ENCODE assay signal across 8 cellular contexts in the genomic region with DNA sequence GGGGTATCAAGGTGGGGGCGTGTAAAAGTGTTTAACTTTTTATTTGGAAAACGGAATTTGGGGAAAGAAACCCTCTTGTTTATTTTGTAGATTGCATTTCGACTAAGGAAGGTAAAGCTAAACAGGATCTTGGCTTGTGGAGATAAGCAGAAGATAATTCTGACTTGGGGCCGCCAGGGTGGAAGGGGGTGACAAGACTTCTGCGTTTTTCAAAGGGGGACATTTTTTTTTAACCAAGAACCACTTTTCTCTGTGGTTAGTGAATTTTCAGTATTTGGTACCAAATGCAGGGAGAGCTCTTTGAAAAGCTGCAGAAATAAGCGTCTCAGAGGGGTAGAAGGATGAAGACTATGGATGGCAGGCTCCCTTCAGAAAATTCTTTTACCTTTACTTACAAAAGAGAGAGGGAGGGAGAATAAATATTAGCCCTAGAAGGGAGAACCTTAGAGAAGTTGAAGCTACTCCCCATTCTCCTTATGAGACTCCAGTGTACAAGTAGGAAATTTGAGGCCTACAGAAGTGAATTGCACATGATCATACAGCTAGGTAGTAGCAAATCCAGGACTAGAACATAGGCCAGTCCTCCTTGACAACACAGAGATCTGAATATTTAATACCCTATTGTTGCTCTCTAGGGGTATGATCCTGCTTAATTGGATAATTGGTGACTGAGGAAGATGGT. TPM values are rescaled to one million over a fixed set of nuclear protein-coding genes. Genes with fewer than 3 reads are reported as not detected.
DNase-seq lines count a peak whose midpoint lies in the region; ATAC-seq and TF ChIP-seq lines count a peak whose summit lies in the region.

No MANE protein-coding gene starts in this region.

- DNase-seq in A673 (ENCODE audit: low spot score) (no peak), MCF 10A (ENCODE audit: unreplicated experiment) (no peak), mucosa of descending colon (no peak), kidney tubule cell (ENCODE audit: low spot score) (no peak), KBM-7 (no peak), OCI-M2 (lab: John Stamatoyannopoulos, UW; ENCODE audit: unreplicated experiment) (no peak)

- POLR2A ChIA-PET in A673 (lab: Charles Lee; ENCODE audit: low non-redundant PET): no interaction called here
- POLR2A ChIA-PET in MCF 10A (lab: Yijun Ruan, JAX): interaction anchor here (0.5 to 5.4 kb wide), 16 partner anchors 8 to 1305 kb away, joined by 3 to 67 read pairs (median 3); a partner anchor contains a TSS

- peak overlapping the region; percentile 75; the same call in 1 of the 2 replicates for H3K9ac ChIP-seq in HUES48 (ENCODE audit: low read depth, low read length)

- no peak for TF ChIP-seq CTCF in A673 (conservative IDR thresholded peaks at IDR 0.05; ENCODE audit: low read depth, low read length)
- no peak for TF ChIP-seq CTCF in MCF 10A (IDR thresholded peaks at IDR 0.05; ENCODE audit: unreplicated experiment)
- no peak for TF ChIP-seq CTCF in mucosa of descending colon (IDR thresholded peaks at IDR 0.05)

- no peaks in the 10 kb centered on the region for H3K9me3 Mint-ChIP-seq in MCF 10A (ENCODE audit: unreplicated experiment)

- H3K36me3 ChIP-seq in A673 (ENCODE audit: insufficient read depth, low read length, poor library complexity, severe bottlenecking) (peaks cover 25% of the 10 kb centered on the region), HUES48 (ENCODE audit: control insufficient read depth, insufficient read depth, low read length) (peaks cover 34% of the 10 kb centered on the region), mucosa of descending colon (ENCODE audit: low read depth) (no peaks in the 10 kb centered on the region)

- H3K27me3 Mint-ChIP-seq in MCF 10A (ENCODE audit: insufficient read depth, unreplicated experiment): no peaks in the 10 kb centered on the region

- H3K4me3 ChIP-seq in A673 (ENCODE audit: low read depth, low read length, poor library complexity, severe bottlenecking) (peak overlapping the region; percentile 91), HUES48 (ENCODE audit: low read depth, low read length) (peak overlapping the region; percentile 89), mucosa of descending colon (peak overlapping the region; percentile 54)

- H3K4me1 ChIP-seq in A673 (ENCODE audit: insufficient read depth, low read length, poor library complexity, severe bottlenecking) (peaks cover 11% of the 10 kb centered on the region), HUES48 (ENCODE audit: control insufficient read depth, insufficient read depth, low read length) (peaks cover 6% of the 10 kb centered on the region), mucosa of descending colon (ENCODE audit: low read depth) (peaks cover 6% of the 10 kb centered on the region)

- CTCF ChIA-PET in A673 (lab: Charles Lee): interaction anchor here (1.9 kb wide), 1 partner anchor 23 kb away, joined by 5 read pairs; no protein-coding TSS in a partner anchor
- CTCF ChIA-PET in MCF 10A (lab: Yijun Ruan, JAX): interaction anchor here (0.6 to 18.2 kb wide), 12 partner anchors 9 to 261 kb away, joined by 3 to 330 read pairs (median 4); a partner anchor contains a TSS

- ATAC-seq in mucosa of descending colon: no peak
- no peak for ATAC-seq in GM19467 (IDR thresholded peaks at IDR 0.05; ENCODE audit: unreplicated experiment)

- H3K4me1 Mint-ChIP-seq in MCF 10A (ENCODE audit: insufficient read depth, unreplicated experiment): peaks cover 12% of the 10 kb centered on the region

- H3K27ac ChIP-seq in A673 (ENCODE audit: low read depth, low read length, poor library complexity, severe bottlenecking) (peak overlapping the region; percentile 85), HUES48 (ENCODE audit: low read depth, low read length) (peak overlapping the region; percentile 81)

- BruUV-seq in A673 (replicated peaks; lab: Mats Ljungman, UMichigan): TSS peak; percentile 73
- TSS peak; percentile 52 for BruUV-seq in MCF 10A (replicated peaks; lab: Mats Ljungman, UMichigan)

- intact Hi-C loops in A673 (cut with micrococcal nuclease; ENCODE audit: unreplicated experiment) (no loop called here), MCF 10A (cut with micrococcal nuclease) (no loop called here), mucosa of descending colon (cut with DNase I, micrococcal nuclease) (no loop called here)

- peak overlapping the region; percentile 76 for H3K27ac Mint-ChIP-seq in MCF 10A (ENCODE audit: low read depth, unreplicated experiment)

- in situ Hi-C loops in KBM-7 (cut with MboI; ENCODE audit: low pct_unique_long_range_greater_than_20kb, low sequenced_read_pairs): no loop called here

- H3K36me3 Mint-ChIP-seq in MCF 10A (ENCODE audit: insufficient read depth, unreplicated experiment): peaks cover 28% of the 10 kb centered on the region

- H3K27me3 ChIP-seq in A673 (replicated peaks; ENCODE audit: insufficient read depth, low read depth, low read length, poor library complexity) (no peaks in the 10 kb centered on the region), HUES48 (ENCODE audit: control insufficient read depth, insufficient read depth, low read length) (no peaks in the 10 kb centered on the region)

- H3K9me3 ChIP-seq in A673 (ENCODE audit: low read depth, low read length, poor library complexity, severe bottlenecking) (no peaks in the 10 kb centered on the region), HUES48 (ENCODE audit: control insufficient read depth, insufficient read depth, low read length) (no peaks in the 10 kb centered on the region), mucosa of descending colon (no peaks in the 10 kb centered on the region)

- peak overlapping the region; percentile 95 for H3K4me3 Mint-ChIP-seq in MCF 10A (ENCODE audit: unreplicated experiment)

RNA-seq across cellular contexts. Expression of a gene that starts 0.8 kb away (rescaled TPM):
- 169 and 187 TPM in 2 replicates for total RNA-seq in A673 (2021)
- 172 and 186 TPM in 2 replicates for total RNA-seq in MCF 10A (2022)
- total RNA-seq in mucosa of descending colon: 10 to 100 TPM; 59.1 to 79.1 (median 64.5) TPM

RNA-seq across cellular contexts. Expression of a gene that starts 5.9 kb away (rescaled TPM):
- 91.3 and 110 TPM in 2 replicates for total RNA-seq in A673 (2021)
- 71.5 and 78.6 TPM in 2 replicates for total RNA-seq in MCF 10A (2022)
- total RNA-seq in mucosa of descending colon: 100 to 1,000 TPM in 2 of 3 donors, 10 to 100 TPM in 1; 48.1 to 161 (median 104) TPM

RNA-seq across cellular contexts. Expression of a gene that starts 15.2 kb away (rescaled TPM):
- total RNA-seq in A673 (2021): 1.9 and 2.3 TPM in 2 replicates
- 0.61 and 0.98 TPM in 2 replicates for total RNA-seq in MCF 10A (2022)
- 10 to 100 TPM in 2 of 3 donors, 1 to 10 TPM in 1; 7.6 to 13.7 (median 13.2) TPM for total RNA-seq in mucosa of descending colon

RNA-seq across cellular contexts. Expression of a gene that starts 41.1 kb away (rescaled TPM):
- total RNA-seq in A673 (2021) (7.8 and 11.8 TPM in 2 replicates), MCF 10A (2022) (71.0 and 83.1 TPM in 2 replicates), mucosa of descending colon (100 to 1,000 TPM; 218 to 276 (median 245) TPM)

RNA-seq across cellular contexts. Expression of a gene that starts 52.6 kb away (rescaled TPM):
- 0.15 TPM in 1 of 2 replicates, not detected in the other for total RNA-seq in A673 (2021)
- 0.26 and 0.47 TPM in 2 replicates for total RNA-seq in MCF 10A (2022)
- under 1 TPM; 0.35 to 0.66 (median 0.51) TPM for total RNA-seq in mucosa of descending colon
